In the genomic region with DNA sequence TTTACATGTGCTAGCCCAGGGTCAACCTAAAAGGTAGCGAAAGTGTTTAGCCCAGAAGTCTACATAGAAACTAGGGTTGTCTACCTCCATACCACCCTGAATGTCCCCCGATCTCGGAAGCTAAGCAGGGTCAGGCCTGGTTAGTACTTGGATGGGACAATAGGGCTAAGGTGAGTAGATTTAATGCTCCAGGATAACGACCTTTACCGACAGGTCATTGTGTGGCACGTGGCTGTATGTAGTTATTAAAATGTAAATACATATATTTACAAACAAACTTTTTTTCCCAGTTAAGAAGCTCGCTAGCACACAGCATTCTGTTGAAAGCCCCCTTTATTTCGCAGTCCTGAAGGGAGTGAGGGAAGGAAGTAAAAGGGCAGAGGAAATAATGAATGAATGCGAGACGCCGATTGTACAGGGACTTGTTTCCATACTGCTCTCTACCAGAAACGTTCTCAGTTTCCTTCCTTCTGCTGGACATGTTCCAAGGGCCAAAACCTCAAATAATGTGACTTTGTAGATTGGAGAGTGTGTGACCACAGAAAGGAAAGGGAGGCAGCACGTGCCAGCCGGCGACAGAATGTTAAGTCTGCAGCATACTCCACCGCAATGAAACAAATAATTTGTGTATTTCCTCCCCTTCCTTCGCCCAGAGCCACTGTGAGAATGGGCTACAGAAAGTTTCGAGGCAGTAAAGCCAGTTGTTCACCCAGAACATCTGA, we compare ENCODE assay signal across 8 cellular contexts. TPM values are rescaled to one million over a fixed set of nuclear protein-coding genes. Genes with fewer than 3 reads are reported as not detected.
A peak's percentile ranks its signal among the peaks of the same experiment; 100 is the strongest.
DNase-seq lines count a peak whose midpoint lies in the region; ATAC-seq and TF ChIP-seq lines count a peak whose summit lies in the region.

No MANE protein-coding gene starts in this region.

- H2AFZ ChIP-seq in parathyroid adenoma = peak overlapping the region; percentile 95

- H3K36me3 ChIP-seq in gastroesophageal sphincter (peaks cover 0 to 7% of the 10 kb centered on the region in 2 donors), parathyroid adenoma (ENCODE audit: control insufficient read depth, insufficient read depth, low read length) (no peaks in the 10 kb centered on the region)

- H3K9me3 ChIP-seq in gastroesophageal sphincter (no peaks in the 10 kb centered on the region), parathyroid adenoma (ENCODE audit: control insufficient read depth, low read length) (no peaks in the 10 kb centered on the region)

- DNase-seq in NCI-H748 (lab: John Stamatoyannopoulos, UW; ENCODE audit: unreplicated experiment) (peak; percentile 50), NCI-H748 treated with DMSO at 0.1 percent for 48 hours (lab: John Stamatoyannopoulos, UW) (no peak), NCI-H774 (lab: John Stamatoyannopoulos, UW) (peak; percentile 5)
- DNase-seq in activated effector memory CD4-positive, alpha-beta T cell treated with anti-CD3 and anti-CD28 coated beads, Interleukin-2, amount 50 U/mL, for 16 hours = peak; percentile 72

- H3K27ac ChIP-seq in gastroesophageal sphincter (peak overlapping the region in 3 of 4 donors; percentile 79 to 83 (median 83)), parathyroid adenoma (peak overlapping the region; percentile 67)

- WGBS in gastroesophageal sphincter (ENCODE audit: low coverage in 1 of 2), 2 donors = 1 to 4% methylated on average over 14 to 17 of the region's 18 CpGs

- no peak overlapping the region for H3K9ac ChIP-seq in parathyroid adenoma

- peak overlapping the region; percentile 95 for H3K4me2 ChIP-seq in parathyroid adenoma (ENCODE audit: low read length)

- peaks cover 12% of the 10 kb centered on the region for H3K79me2 ChIP-seq in parathyroid adenoma

- H3K4me1 ChIP-seq in gastroesophageal sphincter = peaks cover 5 to 50% (median 8%) of the 10 kb centered on the region in 3 donors
- peaks cover 5% of the 10 kb centered on the region for H3K4me1 ChIP-seq in parathyroid adenoma

- TF ChIP-seq CTCF in gastroesophageal sphincter (IDR thresholded peaks at IDR 0.05) (no peak), parathyroid adenoma (IDR thresholded peaks at IDR 0.05) (no peak)

- ATAC-seq in HG02642 (IDR thresholded peaks at IDR 0.05; ENCODE audit: poor library complexity, unreplicated experiment) (peak; percentile 23), gastroesophageal sphincter (no peak), GM21515 (IDR thresholded peaks at IDR 0.05; ENCODE audit: unreplicated experiment) (no peak)

- TF ChIP-seq EP300 in gastroesophageal sphincter (IDR thresholded peaks at IDR 0.05) = no peak

- H3K27me3 ChIP-seq in gastroesophageal sphincter (no peaks in the 10 kb centered on the region), parathyroid adenoma (ENCODE audit: control insufficient read depth, insufficient read depth, low read length) (no peaks in the 10 kb centered on the region)

- H3K4me3 ChIP-seq in gastroesophageal sphincter = peak overlapping the region; percentile 51 to 60
- H3K4me3 ChIP-seq in parathyroid adenoma (ENCODE audit: low read depth, low read length) = peak overlapping the region; percentile 94

- TF ChIP-seq POLR2A in gastroesophageal sphincter (IDR thresholded peaks at IDR 0.05) = no peak

RNA-seq across cellular contexts. Expression of a gene that starts 0.6 kb away (rescaled TPM):
- total RNA-seq in gastroesophageal sphincter = 1 to 10 TPM; 2.7 to 7.8 (median 3.7) TPM

RNA-seq across cellular contexts. Expression of a gene that starts 0.7 kb away (rescaled TPM):
- total RNA-seq in gastroesophageal sphincter = 10 to 100 TPM; 12.5 to 20.4 (median 16.6) TPM
